ENCODE assay signal across 18 cellular contexts in the genomic region with DNA sequence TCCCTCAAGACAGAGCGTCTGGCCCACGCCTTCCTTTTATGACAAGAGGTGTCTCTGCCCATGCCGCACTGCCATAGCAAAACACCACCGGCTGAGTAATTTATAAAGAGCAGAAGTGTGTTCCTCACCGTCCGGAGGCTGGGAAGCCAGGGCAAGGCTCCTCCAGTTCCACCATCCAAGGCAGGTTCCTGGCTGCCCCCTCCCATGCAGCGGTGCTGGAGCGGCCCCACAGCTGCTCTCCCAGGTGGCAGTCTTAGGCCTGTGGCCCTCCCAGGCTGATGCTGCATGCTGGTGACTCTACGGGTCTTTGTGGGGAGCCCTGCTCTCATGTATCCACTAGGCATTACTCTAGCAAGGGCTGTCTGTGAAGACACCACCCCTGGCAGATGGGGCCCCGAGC.
"Had no signal": no experiment of that assay in that cellular context is flagged by ENCODE, and none has a peak within 500 bp of the region (broad histone marks: within the 10 kb centered on the region; RNA-seq: fewer than 3 reads in every experiment).

No MANE protein-coding gene starts in this region.

- H3K4me1 Mint-ChIP-seq: activated naive CD8-positive, alpha-beta T cell treated with anti-CD3 and anti-CD28 coated beads for 36 hours; central memory CD8-positive, alpha-beta T cell; naive thymus-derived CD8-positive, alpha-beta T cell had no signal

- DNase-seq: activated CD4-positive, alpha-beta T cell treated with anti-CD3 and anti-CD28 coated beads, Interleukin-2, amount 50 U/mL, for 4 hours; activated CD4-positive, CD25-positive, alpha-beta regulatory T cell treated with anti-CD3 and anti-CD28 coated beads, Interleukin-2, amount 50 U/mL, for 72 hours; activated naive CD8-positive, alpha-beta T cell treated with anti-CD3 and anti-CD28 coated beads for 36 hours; activated T-cell treated with anti-CD3 and anti-CD28 coated beads, Interleukin-2, amount 50 U/mL, for 72 hours; amygdala; dermis blood vessel endothelial cell; gastrocnemius medialis; heart left ventricle; small intestine; T-helper 1 cell; T1000; thyroid gland had no signal

- H3K36me3 ChIP-seq: gastrocnemius medialis, heart left ventricle, thyroid gland, vagina had no signal

- H3K27me3 Mint-ChIP-seq: central memory CD8-positive, alpha-beta T cell had no signal

- H3K27ac Mint-ChIP-seq: activated naive CD8-positive, alpha-beta T cell treated with anti-CD3 and anti-CD28 coated beads for 36 hours; activated T-cell treated with anti-CD3 and anti-CD28 coated beads, Interleukin-2, amount 50 U/mL, for 72 hours; brain had no signal

- H3K4me1 ChIP-seq: gastrocnemius medialis, heart left ventricle, vagina had no signal

- H3K9me3 ChIP-seq: gastrocnemius medialis, thyroid gland, vagina had no signal

- H3K36me3 Mint-ChIP-seq: activated naive CD8-positive, alpha-beta T cell treated with anti-CD3 and anti-CD28 coated beads for 36 hours; brain; naive thymus-derived CD8-positive, alpha-beta T cell had no signal

- H3K9me3 Mint-ChIP-seq: activated naive CD8-positive, alpha-beta T cell treated with anti-CD3 and anti-CD28 coated beads for 36 hours; activated T-cell treated with anti-CD3 and anti-CD28 coated beads, Interleukin-2, amount 50 U/mL, for 72 hours had no signal

- H3K4me3 Mint-ChIP-seq: activated naive CD8-positive, alpha-beta T cell treated with anti-CD3 and anti-CD28 coated beads for 36 hours; activated T-cell treated with anti-CD3 and anti-CD28 coated beads, Interleukin-2, amount 50 U/mL, for 72 hours; brain; central memory CD8-positive, alpha-beta T cell; naive thymus-derived CD8-positive, alpha-beta T cell had no signal

- ATAC-seq: activated T-cell treated with anti-CD3 and anti-CD28 coated beads, Interleukin-2, amount 50 U/mL, for 72 hours; gastrocnemius medialis; heart left ventricle; naive thymus-derived CD8-positive, alpha-beta T cell; right cardiac atrium; SK-N-SH treated with all-trans-retinoic acid at 6 μM for 48 hours had no signal

- H3K4me3 ChIP-seq: gastrocnemius medialis, heart left ventricle, thyroid gland, vagina had no signal

- H3K27me3 ChIP-seq: gastrocnemius medialis, thyroid gland, vagina had no signal

- H3K27ac ChIP-seq: gastrocnemius medialis, heart left ventricle, vagina had no signal
